8 cellular contexts compared by ENCODE assay signal in genomic region chr2:18387479-18388206, GRCh38.
DNase-seq lines count a peak whose midpoint lies in the region; ATAC-seq and TF ChIP-seq lines count a peak whose summit lies in the region.

No MANE protein-coding gene starts in this region.

- H3K27me3 ChIP-seq in effector memory CD4-positive, alpha-beta T cell (replicated peaks; ENCODE audit: control insufficient read depth, insufficient read depth, low read length, poor library complexity, severe bottlenecking) = no peaks in the 10 kb centered on the region
- H3K27me3 ChIP-seq in mesenchymal stem cell (ENCODE audit: control insufficient read depth in 1 of 2, insufficient read depth in 1 of 2, low read length in 2 of 2) = peaks cover 0 to 2% of the 10 kb centered on the region in 2 experiments

- H3K4me2 ChIP-seq in mesenchymal stem cell (ENCODE audit: low read length, poor library complexity, severe bottlenecking) = peak overlapping the region; percentile 44

- H3K4me1 Mint-ChIP-seq in CD14-positive monocyte = no peaks in the 10 kb centered on the region

- intact Hi-C loops in CD14-positive monocyte (cut with micrococcal nuclease) = loop anchor here (5.0 kb wide), 1 partner anchor 1475 kb away; no protein-coding TSS in a partner anchor

- H3K27me3 Mint-ChIP-seq in CD14-positive monocyte (ENCODE audit: low read depth in 3 of 3) = peaks cover under 1 to 2% (median 1%) of the 10 kb centered on the region in 3 donors

- H4K8ac ChIP-seq in mesenchymal stem cell (ENCODE audit: low read length) = peak overlapping the region; percentile 93

- H3K23ac ChIP-seq in mesenchymal stem cell (ENCODE audit: low read length in 2 of 2) = no peak overlapping the region

- H3K4me3 ChIP-seq in effector memory CD4-positive, alpha-beta T cell (ENCODE audit: insufficient read depth, low read depth, low read length, poor library complexity, severe bottlenecking) = no peak overlapping the region
- no peak overlapping the region for H3K4me3 ChIP-seq in mesenchymal stem cell (ENCODE audit: insufficient read depth in 1 of 2, low read depth in 1 of 2, low read length in 2 of 2)

- H3K9ac ChIP-seq in mesenchymal stem cell (ENCODE audit: low read length) = peak overlapping the region; percentile 37

- no peaks in the 10 kb centered on the region for H3K79me1 ChIP-seq in mesenchymal stem cell (replicated peaks; ENCODE audit: low read length, poor library complexity, severe bottlenecking)

- peak overlapping the region; percentile 46 to 77 for H3K18ac ChIP-seq in mesenchymal stem cell (ENCODE audit: low read depth in 1 of 2, low read length in 2 of 2)

- H3K4me1 ChIP-seq in effector memory CD4-positive, alpha-beta T cell (ENCODE audit: control insufficient read depth, insufficient read depth, low read length, poor library complexity, severe bottlenecking) = no peaks in the 10 kb centered on the region
- peaks cover 5% of the 10 kb centered on the region for H3K4me1 ChIP-seq in mesenchymal stem cell (ENCODE audit: control insufficient read depth, insufficient read depth, low read depth, low read length)

- no peaks in the 10 kb centered on the region for H3K36me3 Mint-ChIP-seq in CD14-positive monocyte

- H3K4me3 Mint-ChIP-seq in CD14-positive monocyte = no peak overlapping the region

- H3K4ac ChIP-seq in mesenchymal stem cell (ENCODE audit: low read depth in 1 of 2, low read length in 2 of 2) = peak overlapping the region in 1 of 2 experiments; percentile 16

- no peak overlapping the region for H2BK5ac ChIP-seq in mesenchymal stem cell (ENCODE audit: low read depth, low read length, poor library complexity, severe bottlenecking)

- no peak overlapping the region for H2BK15ac ChIP-seq in mesenchymal stem cell (ENCODE audit: low read depth, poor library complexity, severe bottlenecking)

- 40% methylated on average over 14 of the region's 15 CpGs for WGBS in mesenchymal stem cell

- no peak overlapping the region for H3K27ac ChIP-seq in effector memory CD4-positive, alpha-beta T cell (ENCODE audit: insufficient read depth, low read length, poor library complexity, severe bottlenecking)
- no peak overlapping the region for H3K27ac ChIP-seq in mesenchymal stem cell (ENCODE audit: low read length, poor library complexity, severe bottlenecking)

- H4K91ac ChIP-seq in mesenchymal stem cell (ENCODE audit: low read length) = peak overlapping the region; percentile 85

- H2BK12ac ChIP-seq in mesenchymal stem cell (ENCODE audit: low read length in 2 of 2) = peak overlapping the region; percentile 71 to 78

- no peaks in the 10 kb centered on the region for H3K9me3 ChIP-seq in effector memory CD4-positive, alpha-beta T cell (ENCODE audit: control insufficient read depth, low read length)
- H3K9me3 ChIP-seq in mesenchymal stem cell (ENCODE audit: control insufficient read depth, low read length) = no peaks in the 10 kb centered on the region

- peak overlapping the region; percentile 66 for H2BK120ac ChIP-seq in mesenchymal stem cell (ENCODE audit: low read depth, low read length)

- ATAC-seq in HG03354 (IDR thresholded peaks at IDR 0.05; ENCODE audit: poor library complexity, severe bottlenecking, unreplicated experiment) = peak; percentile 86

- no peaks in the 10 kb centered on the region for H3K36me3 ChIP-seq in effector memory CD4-positive, alpha-beta T cell (ENCODE audit: control insufficient read depth, insufficient read depth, low read length)
- no peaks in the 10 kb centered on the region for H3K36me3 ChIP-seq in mesenchymal stem cell (ENCODE audit: control insufficient read depth in 1 of 2, insufficient read depth in 2 of 2, low read depth in 1 of 2, low read length in 2 of 2)

- DNase-seq in CD14-positive monocyte (ENCODE audit: low spot score) = no peak
- DNase-seq in GM19240 (ENCODE audit: insufficient read length, low spot score) = peak; percentile 19
- DNase-seq in NCI-H446 treated with DMSO at 0.1 percent for 48 hours (lab: John Stamatoyannopoulos, UW) = peak; percentile 22
- peak; percentile 26 to 53 for DNase-seq in activated CD4-positive, alpha-beta T cell treated with anti-CD3 and anti-CD28 coated beads, Interleukin-2, amount 50 U/mL, for 24 hours (ENCODE audit: low read depth in 1 of 2, low spot score in 1 of 2)
- DNase-seq in effector memory CD4-positive, alpha-beta T cell = peak in 2 of 3 donors; percentile 12 to 33
- peak; percentile 87 for DNase-seq in mesenchymal stem cell
- peak; percentile 17 to 54 for DNase-seq in stimulated activated CD8-positive, alpha-beta memory T cell treated with anti-CD3 and anti-CD28 coated beads, Interleukin-2, amount 100 ng/mL, for 48 hours (ENCODE audit: low read depth in 2 of 2)

- H3K27ac Mint-ChIP-seq in CD14-positive monocyte = peak overlapping the region in 1 of 7 donors; percentile 67

- H2AK5ac ChIP-seq in mesenchymal stem cell (ENCODE audit: low read length, severe bottlenecking) = no peak overlapping the region

- no peak overlapping the region for H3K14ac ChIP-seq in mesenchymal stem cell (ENCODE audit: low read length in 2 of 2)

- H3K9me3 Mint-ChIP-seq in CD14-positive monocyte = peaks cover 0 to 2% (median 0%) of the 10 kb centered on the region in 7 donors

- no peak overlapping the region for H2AFZ ChIP-seq in mesenchymal stem cell (ENCODE audit: low read depth, low read length)

- peak; percentile 98 for TF ChIP-seq CTCF in CD14-positive monocyte (IDR thresholded peaks at IDR 0.05)
